8 cellular contexts compared by ENCODE assay signal in the genomic region with DNA sequence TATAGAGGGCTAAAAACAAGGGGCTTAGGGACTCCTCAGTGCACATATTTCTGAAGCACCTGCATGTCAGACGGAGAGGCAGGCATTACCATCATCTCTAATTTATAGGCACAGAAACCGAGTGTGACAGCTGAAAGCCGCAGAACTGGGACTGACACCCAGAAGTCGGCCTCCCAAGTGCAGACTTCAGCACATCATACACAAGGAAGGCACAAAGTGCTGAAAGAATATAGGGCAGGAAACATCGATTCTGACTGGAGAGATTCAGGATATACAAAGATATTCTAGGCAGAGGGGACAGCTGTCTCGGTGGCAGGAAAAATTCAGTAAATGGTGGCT. TPM values are rescaled to one million over a fixed set of nuclear protein-coding genes. Genes with fewer than 3 reads are reported as not detected.
DNase-seq lines count a peak whose midpoint lies in the region; ATAC-seq, FAIRE-seq and TF ChIP-seq lines count a peak whose summit lies in the region.

No MANE protein-coding gene starts in this region.

- H4K20me1 ChIP-seq in HepG2 (ENCODE audit: insufficient read depth, low read length) = no peaks in the 10 kb centered on the region

- H3K4me1 ChIP-seq in HepG2 (ENCODE audit: insufficient read depth, low read length) (peaks cover 47% of the 10 kb centered on the region), right lobe of liver (peaks cover 0 to 17% (median 0%) of the 10 kb centered on the region in 4 donors), mucosa of stomach (ENCODE audit: control insufficient read depth, insufficient read depth, low read length) (no peaks in the 10 kb centered on the region)

- CTCF ChIA-PET in HepG2 (lab: Yijun Ruan, JAX; ENCODE audit: low intra/inter-chr PET ratio, low total read pairs) = interaction anchor here (1.7 kb wide), 1 partner anchor 171 kb away, joined by 15 read pairs; no protein-coding TSS in a partner anchor

- WGBS in HepG2 (ENCODE audit: low lambda C conversion rate) = 86% methylated on average over 6 of the region's 6 CpGs
- 56% methylated on average over 6 of the region's 6 CpGs for WGBS in right lobe of liver (ENCODE audit: insufficient coverage, low coverage, low lambda C conversion rate, missing lambda C conversion rate)
- 53 to 60% methylated on average over 6 of the region's 6 CpGs for WGBS in lower leg skin, 2 donors

- H3K9ac ChIP-seq in HepG2 (ENCODE audit: insufficient read depth, low read depth, low read length) = peak overlapping the region; percentile 45
- H3K9ac ChIP-seq in mucosa of stomach (ENCODE audit: low read length) = peak overlapping the region; percentile 4

- H2AFZ ChIP-seq in HepG2 (ENCODE audit: low read length) = no peak overlapping the region

- peaks cover 39% of the 10 kb centered on the region for H3K79me2 ChIP-seq in HepG2 (ENCODE audit: insufficient read depth, low read length)

- H3K4me3 ChIP-seq in HepG2 (replicated peaks in 1 of 3; ENCODE audit: insufficient read depth in 1 of 3, low read depth in 2 of 3, low read length in 3 of 3) (no peak overlapping the region), right lobe of liver (no peak overlapping the region), mucosa of stomach (ENCODE audit: low read length) (no peak overlapping the region), lower leg skin (ENCODE audit: low read depth, poor library complexity, severe bottlenecking) (no peak overlapping the region)

- H3K36me3 ChIP-seq in HepG2 (replicated peaks in 1 of 2; ENCODE audit: control insufficient read depth in 1 of 2, insufficient read depth in 2 of 2, low read length in 2 of 2) (peaks cover 4 to 37% of the 10 kb centered on the region in 2 experiments), right lobe of liver (peaks cover 0 to 26% (median 6%) of the 10 kb centered on the region in 4 donors), mucosa of stomach (ENCODE audit: control insufficient read depth, insufficient read depth, low read length) (no peaks in the 10 kb centered on the region)

- H3K27me3 ChIP-seq in HepG2 (ENCODE audit: control insufficient read depth in 1 of 2, insufficient read depth in 2 of 2, low read length in 2 of 2) (no peaks in the 10 kb centered on the region), right lobe of liver (no peaks in the 10 kb centered on the region), mucosa of stomach (ENCODE audit: control insufficient read depth, insufficient read depth, low read length) (no peaks in the 10 kb centered on the region)

- TF ChIP-seq EP300 in HepG2 (IDR thresholded peaks at IDR 0.05; ENCODE audit: low read depth in 2 of 2, low read length in 2 of 2) = no peak
- TF ChIP-seq EP300 in HepG2 (CRISPR knock-in tag; IDR thresholded peaks at IDR 0.05; ENCODE audit: borderline replicate concordance) = no peak

- no peak for DNase-seq in HepG2 (ENCODE audit: low spot score)
- no peak for DNase-seq in right lobe of liver
- DNase-seq in GM13976 (ENCODE audit: low spot score) = no peak
- DNase-seq in NCI-H2196 treated with DMSO at 0.1 percent for 48 hours (lab: John Stamatoyannopoulos, UW; ENCODE audit: unreplicated experiment) = no peak
- no peak for DNase-seq in lower leg skin (ENCODE audit: low spot score in 2 of 2)

- TF ChIP-seq CTCF in HepG2 (CRISPR knock-in tag; IDR thresholded peaks at IDR 0.05) = no peak
- no peak for TF ChIP-seq CTCF in right lobe of liver (IDR thresholded peaks at IDR 0.05)
- no peak for TF ChIP-seq CTCF in GM13976 (IDR thresholded peaks at IDR 0.05; ENCODE audit: borderline replicate concordance, control extremely low read depth, extremely low read depth, insufficient read depth, missing control alignments)
- no peak for TF ChIP-seq CTCF in lower leg skin (IDR thresholded peaks at IDR 0.05)

- no peak for TF ChIP-seq RAD21 in HepG2 (CRISPR knock-in tag; IDR thresholded peaks at IDR 0.05)

- FAIRE-seq in HepG2 (lab: Jason Lieb, UNC) = no peak

- H3K4me2 ChIP-seq in HepG2 (ENCODE audit: low read depth, low read length) = peak overlapping the region; percentile 45

- no peak for TF ChIP-seq POLR2A in HepG2 (IDR thresholded peaks at IDR 0.05; ENCODE audit: insufficient read depth in 1 of 2, low read depth in 2 of 2, low read length in 2 of 2)
- TF ChIP-seq POLR2A in right lobe of liver (IDR thresholded peaks at IDR 0.05) = no peak
- TF ChIP-seq POLR2A in lower leg skin (IDR thresholded peaks at IDR 0.05) = no peak

- H3K27ac ChIP-seq in HepG2 (ENCODE audit: extremely low read length, insufficient read depth, low read length) (peak overlapping the region; percentile 98), right lobe of liver (no peak overlapping the region), angular gyrus (ENCODE audit: low read depth, low read length) (peak overlapping the region; percentile 79)

- intact Hi-C loops in HepG2 (cut with micrococcal nuclease; ENCODE audit: unreplicated experiment) = loop anchor here (1.0 to 2.0 kb wide), 5 partner anchors 14 to 531 kb away; no protein-coding TSS in a partner anchor
- intact Hi-C loops in right lobe of liver (cut with DNase I) = no loop called here
- intact Hi-C loops in lower leg skin (cut with DNase I; ENCODE audit: low total_unique reads) = no loop called here

- ATAC-seq in HepG2 (no peak), right lobe of liver (no peak), HG03045 (IDR thresholded peaks at IDR 0.05; ENCODE audit: unreplicated experiment) (no peak)

- no TSS peak for BruUV-seq in HepG2 (replicated peaks; lab: Mats Ljungman, UMichigan)

- H3K9me3 ChIP-seq in HepG2 (ENCODE audit: low read length) = no peaks in the 10 kb centered on the region
- no peaks in the 10 kb centered on the region for H3K9me3 ChIP-seq in right lobe of liver
- no peaks in the 10 kb centered on the region for H3K9me3 ChIP-seq in mucosa of stomach (ENCODE audit: control insufficient read depth, low read length)

- POLR2A ChIA-PET in HepG2 (lab: Yijun Ruan, JAX) = interaction anchor here (0.7 to 2.8 kb wide), 12 partner anchors 10 to 62 kb away, joined by 3 to 60 read pairs (median 5); a partner anchor contains a TSS

- in situ Hi-C loops in HepG2 (cut with HindIII; ENCODE audit: extremely low pct_ligation_motif_present, low pct_unique_long_range_greater_than_20kb) (loop anchor here (5.0 to 25.0 kb wide), 2 partner anchors 172 to 522 kb away; no protein-coding TSS in a partner anchor), GM13976 (cut with MboI; ENCODE audit: low sequenced_read_pairs, unreplicated experiment) (loop anchor here (10.0 to 25.0 kb wide), 2 partner anchors 174 to 522 kb away; no protein-coding TSS in a partner anchor)

TF ChIP-seq in HepG2, 621 proteins besides CTCF, POLR2A, EP300 and RAD21 (continues in another document):
- no peak for TF ChIP-seq ZNF792 (CRISPR knock-in tag; IDR thresholded peaks at IDR 0.05)

RNA-seq across cellular contexts. Expression of a gene that starts 11.2 kb away (rescaled TPM):
- 115 and 139 TPM in 2 replicates for total RNA-seq in HepG2 (2016; rRNA removed; fragmentation: Illumina TruSeq; extraction: Trizol)
- 17.5 and 21.2 TPM in 2 replicates for total RNA-seq in HepG2 (2016; cell fraction: cytosol; rRNA removed; fragmentation: Illumina TruSeq; extraction: Trizol; ENCODE audit: low read depth)
- total RNA-seq in HepG2 (2016; cell fraction: insoluble cytoplasmic fraction; rRNA removed; fragmentation: Illumina TruSeq; extraction: Trizol) = 116 and 136 TPM in 2 replicates
- total RNA-seq in HepG2 (2016; cell fraction: membrane; rRNA removed; fragmentation: Illumina TruSeq; extraction: Trizol) = 84.2 and 94.1 TPM in 2 replicates
- 105 and 107 TPM in 2 replicates for total RNA-seq in HepG2 (2016; cell fraction: nucleus; rRNA removed; fragmentation: Illumina TruSeq; extraction: Trizol)
- 69.9 and 71.8 TPM in 2 replicates for polyA plus RNA-seq in HepG2 (2011; rRNA removed)
- polyA plus RNA-seq in HepG2 (2011; cell fraction: cytosol; rRNA removed) = 61.9 and 69.4 TPM in 2 replicates
- 35.6 and 40.4 TPM in 2 replicates for polyA plus RNA-seq in HepG2 (2011; cell fraction: nucleus; rRNA removed)
- 50.1 and 50.6 TPM in 2 replicates for polyA plus RNA-seq in HepG2 (2012)
- 15.3 and 16.9 TPM in 2 replicates for polyA plus RNA-seq in HepG2 (2016; cell fraction: cytosol; fragmentation: Illumina TruSeq; extraction: Trizol; ENCODE audit: low read depth)
- 115 and 117 TPM in 2 replicates for polyA plus RNA-seq in HepG2 (2016; cell fraction: insoluble cytoplasmic fraction; fragmentation: Illumina TruSeq; extraction: Trizol; ENCODE audit: low read depth)
- polyA plus RNA-seq in HepG2 (2016; cell fraction: membrane; fragmentation: Illumina TruSeq; extraction: Trizol; ENCODE audit: low read depth) = 55.5 and 63.7 TPM in 2 replicates
- 77.0 and 147 TPM in 2 replicates for polyA plus RNA-seq in HepG2 (2016; cell fraction: nucleus; fragmentation: Illumina TruSeq; extraction: Trizol; ENCODE audit: insufficient read depth, low read depth)
- 215 and 246 TPM in 2 replicates for polyA minus RNA-seq in HepG2 (2011; rRNA and poly(A)+ RNA removed; ENCODE audit: low replicate concordance)
- 76.1 and 103 TPM in 2 replicates for polyA minus RNA-seq in HepG2 (2011; cell fraction: cytosol; rRNA and poly(A)+ RNA removed)
- polyA minus RNA-seq in HepG2 (2011; cell fraction: nucleus; rRNA and poly(A)+ RNA removed) = 93.1 and 114 TPM in 2 replicates
- total RNA-seq in right lobe of liver = 10 to 100 TPM; 28.6 to 40.3 (median 36.0) TPM
- total RNA-seq in lower leg skin = 10 to 100 TPM; 32.8 to 55.0 (median 44.0) TPM

RNA-seq across cellular contexts. Expression of a gene that starts 11.4 kb away (rescaled TPM):
- 6.4 and 7.0 TPM in 2 replicates for total RNA-seq in HepG2 (2016; rRNA removed; fragmentation: Illumina TruSeq; extraction: Trizol)
- total RNA-seq in HepG2 (2016; cell fraction: cytosol; rRNA removed; fragmentation: Illumina TruSeq; extraction: Trizol; ENCODE audit: low read depth) = 1.2 and 1.8 TPM in 2 replicates
- 7.0 and 9.2 TPM in 2 replicates for total RNA-seq in HepG2 (2016; cell fraction: insoluble cytoplasmic fraction; rRNA removed; fragmentation: Illumina TruSeq; extraction: Trizol)
- 3.4 TPM in 2 replicates for total RNA-seq in HepG2 (2016; cell fraction: membrane; rRNA removed; fragmentation: Illumina TruSeq; extraction: Trizol)
- 11.4 and 14.2 TPM in 2 replicates for total RNA-seq in HepG2 (2016; cell fraction: nucleus; rRNA removed; fragmentation: Illumina TruSeq; extraction: Trizol)
- polyA plus RNA-seq in HepG2 (2011; rRNA removed) = 5.3 and 5.5 TPM in 2 replicates
- 2.2 and 3.7 TPM in 2 replicates for polyA plus RNA-seq in HepG2 (2011; cell fraction: cytosol; rRNA removed)
- 9.0 and 11.4 TPM in 2 replicates for polyA plus RNA-seq in HepG2 (2011; cell fraction: nucleus; rRNA removed)
- 3.9 and 4.5 TPM in 2 replicates for polyA plus RNA-seq in HepG2 (2012)
- 0.70 and 0.74 TPM in 2 replicates for polyA plus RNA-seq in HepG2 (2016; cell fraction: cytosol; fragmentation: Illumina TruSeq; extraction: Trizol; ENCODE audit: low read depth)
- polyA plus RNA-seq in HepG2 (2016; cell fraction: insoluble cytoplasmic fraction; fragmentation: Illumina TruSeq; extraction: Trizol; ENCODE audit: low read depth) = 8.3 and 9.4 TPM in 2 replicates
- polyA plus RNA-seq in HepG2 (2016; cell fraction: membrane; fragmentation: Illumina TruSeq; extraction: Trizol; ENCODE audit: low read depth) = 1.6 and 2.1 TPM in 2 replicates
- 13.3 and 14.0 TPM in 2 replicates for polyA plus RNA-seq in HepG2 (2016; cell fraction: nucleus; fragmentation: Illumina TruSeq; extraction: Trizol; ENCODE audit: insufficient read depth, low read depth)
- 6.7 and 16.5 TPM in 2 replicates for polyA minus RNA-seq in HepG2 (2011; rRNA and poly(A)+ RNA removed; ENCODE audit: low replicate concordance)
- polyA minus RNA-seq in HepG2 (2011; cell fraction: cytosol; rRNA and poly(A)+ RNA removed) = 2.5 and 3.2 TPM in 2 replicates
- polyA minus RNA-seq in HepG2 (2011; cell fraction: nucleus; rRNA and poly(A)+ RNA removed) = 19.2 and 20.8 TPM in 2 replicates
- total RNA-seq in right lobe of liver = 1 to 10 TPM; 4.3 to 8.5 (median 6.7) TPM
- total RNA-seq in lower leg skin = 10 to 100 TPM in 1 of 4 donors, 1 to 10 TPM in 3; 7.2 to 12.5 (median 7.9) TPM

Comparison
In these comparisons a context has a peak if more than half of its experiments do, and no peak if none do; other contexts are left out.
1. H3K27ac ChIP-seq: peak in HepG2 (single experiment) and angular gyrus (single experiment); none in right lobe of liver (0 of 3).